In genomic region chr16:10624527-10624926, GRCh38 we compare ENCODE assay signal across 24 cellular contexts. TPM values are rescaled to one million over a fixed set of nuclear protein-coding genes. Genes with fewer than 3 reads are reported as not detected.
A peak's percentile ranks its signal among the peaks of the same experiment; 100 is the strongest.
DNase-seq lines count a peak whose midpoint lies in the region; FAIRE-seq and TF ChIP-seq lines count a peak whose summit lies in the region.
"Had no signal": no experiment of that assay in that cellular context is flagged by ENCODE, and none has a peak within 500 bp of the region (broad histone marks: within the 10 kb centered on the region; RNA-seq: fewer than 3 reads in every experiment).

No MANE protein-coding gene starts in this region.

- no peaks in the 10 kb centered on the region for H3K27me3 ChIP-seq in Caco-2 (replicated peaks; ENCODE audit: control insufficient read depth, insufficient read depth, low read length)
- H3K27me3 ChIP-seq in hepatocyte, result no peaks in the 10 kb centered on the region
- no peaks in the 10 kb centered on the region for H3K27me3 ChIP-seq in trophoblast cell (ENCODE audit: insufficient read depth, low read length)
- H3K27me3 ChIP-seq: BLaER1, Peyer's patch had no signal

- H2AFZ ChIP-seq in hepatocyte (no peak overlapping the region), trophoblast cell (ENCODE audit: insufficient read depth, low read length, poor library complexity) (no peak overlapping the region)

- H3K4ac ChIP-seq in trophoblast cell (ENCODE audit: low read depth, low read length), result no peak overlapping the region

- H3K4me1 Mint-ChIP-seq in Caco-2 (ENCODE audit: low read depth, unreplicated experiment), result peaks cover 26% of the 10 kb centered on the region

- H3K79me2 ChIP-seq in hepatocyte (no peaks in the 10 kb centered on the region), trophoblast cell (ENCODE audit: control insufficient read depth, insufficient read depth, low read length, poor library complexity) (no peaks in the 10 kb centered on the region)

- 75% methylated on average over 6 of the region's 6 CpGs for WGBS in hepatocyte (ENCODE audit: low lambda C conversion rate, missing lambda C conversion rate)
- no CpG with 5 or more reads among the region's 6 CpGs for WGBS in trophoblast cell (ENCODE audit: extremely low coverage, insufficient coverage, insufficient read length)

- H3K14ac ChIP-seq in trophoblast cell (ENCODE audit: low read length), result no peak overlapping the region

- no peak overlapping the region for H3K9ac ChIP-seq in trophoblast cell (ENCODE audit: low read length)
- H3K9ac ChIP-seq: BLaER1 had no signal

- peaks cover 3% of the 10 kb centered on the region for H3K79me1 ChIP-seq in trophoblast cell (ENCODE audit: low read length)

- no peak overlapping the region for H2BK12ac ChIP-seq in trophoblast cell (ENCODE audit: low read length)

- H3K27me3 Mint-ChIP-seq in Caco-2 (ENCODE audit: insufficient read depth, unreplicated experiment), result no peaks in the 10 kb centered on the region

- FAIRE-seq in D721Med (lab: Jason Lieb, UNC), result no peak
- FAIRE-seq: H54 had no signal

- no peak overlapping the region for H2BK120ac ChIP-seq in trophoblast cell (ENCODE audit: insufficient read depth, low read length, poor library complexity)

- H4K91ac ChIP-seq in trophoblast cell (ENCODE audit: low read depth, low read length), result no peak overlapping the region

- no peaks in the 10 kb centered on the region for H4K20me1 ChIP-seq in hepatocyte (ENCODE audit: insufficient read depth, poor library complexity, severe bottlenecking)
- H4K20me1 ChIP-seq: BLaER1 had no signal

- POLR2A ChIA-PET in Caco-2 (lab: Charles Lee), result no interaction called here
- POLR2A ChIA-PET in HEK293 (lab: Yijun Ruan, JAX), result no interaction called here

- H3K27ac Mint-ChIP-seq in Caco-2 (ENCODE audit: unreplicated experiment), result peak overlapping the region; percentile 93
- H3K27ac Mint-ChIP-seq: CD4-positive, alpha-beta T cell; HFFc6 had no signal

- H3K9me3 ChIP-seq in Caco-2, result no peaks in the 10 kb centered on the region
- H3K9me3 ChIP-seq in HEK293 (ENCODE audit: control insufficient read depth, insufficient read depth, low read depth, low read length), result no peaks in the 10 kb centered on the region
- H3K9me3 ChIP-seq in hepatocyte (ENCODE audit: low read depth), result no peaks in the 10 kb centered on the region
- H3K9me3 ChIP-seq in trophoblast cell (ENCODE audit: insufficient read depth, low read depth, low read length), result no peaks in the 10 kb centered on the region
- H3K9me3 ChIP-seq: BLaER1, Peyer's patch had no signal

- DNase-seq in Caco-2 (peak; percentile 74 to 83), hepatocyte (ENCODE audit: low spot score) (peak; percentile 35), trophoblast cell (peak; percentile 55 to 82), epidermal melanocyte (ENCODE audit: insufficient read length, low spot score) (no peak), GOT3 (lab: John Stamatoyannopoulos, UW) (no peak), D721Med (ENCODE audit: insufficient read length, low spot score) (no peak)
- DNase-seq: ACHN; CD4-positive, alpha-beta T cell; DMS53; GF-D8; HFFc6; KG1; NCI-H1105; NCI-H146; NCI-H2029; NCI-H226; NCI-H524 had no signal

- no peak overlapping the region for H3K4me3 ChIP-seq in Caco-2 (ENCODE audit: low read depth, low read length)
- no peak overlapping the region for H3K4me3 ChIP-seq in HEK293 (ENCODE audit: low read depth, low read length)
- H3K4me3 ChIP-seq in hepatocyte, result no peak overlapping the region
- no peak overlapping the region for H3K4me3 ChIP-seq in trophoblast cell (ENCODE audit: low read depth, low read length)
- H3K4me3 ChIP-seq: BLaER1, Peyer's patch had no signal

- H4K8ac ChIP-seq in trophoblast cell (ENCODE audit: low read depth, low read length), result no peak overlapping the region

- BruUV-seq in Caco-2 (replicated peaks; lab: Mats Ljungman, UMichigan), result no TSS peak

- peak overlapping the region; percentile 15 for H3K4me3 Mint-ChIP-seq in Caco-2 (ENCODE audit: unreplicated experiment)
- H3K4me3 Mint-ChIP-seq: CD4-positive, alpha-beta T cell; HFFc6 had no signal

- CTCF ChIA-PET in Caco-2 (lab: Charles Lee), result interaction anchor here (1.1 kb wide), 1 partner anchor 44 kb away, joined by 3 read pairs; the partner anchor contains the start of gene EMP2
- CTCF ChIA-PET in HEK293 (lab: Yijun Ruan, JAX), result interaction anchor here (0.6 kb wide), 1 partner anchor 329 kb away, joined by 3 read pairs; no protein-coding TSS in a partner anchor

- no peaks in the 10 kb centered on the region for H3K36me3 ChIP-seq in Caco-2 (ENCODE audit: control insufficient read depth, insufficient read depth, low read length)
- no peaks in the 10 kb centered on the region for H3K36me3 ChIP-seq in HEK293 (ENCODE audit: control insufficient read depth in 2 of 2, insufficient read depth in 1 of 2, low read length in 2 of 2)
- no peaks in the 10 kb centered on the region for H3K36me3 ChIP-seq in hepatocyte (replicated peaks; ENCODE audit: insufficient read depth, low read depth)
- no peaks in the 10 kb centered on the region for H3K36me3 ChIP-seq in trophoblast cell (ENCODE audit: control insufficient read depth in 1 of 2, insufficient read depth in 2 of 2, low read length in 2 of 2)
- H3K36me3 ChIP-seq: BLaER1, Peyer's patch had no signal

- H3K9me2 ChIP-seq in hepatocyte (replicated peaks; ENCODE audit: insufficient read depth), result no peaks in the 10 kb centered on the region

- H2AK5ac ChIP-seq in trophoblast cell (ENCODE audit: low read length), result no peak overlapping the region

- H2BK5ac ChIP-seq in trophoblast cell (ENCODE audit: low read depth, low read length, poor library complexity), result no peak overlapping the region

- intact Hi-C loops in Caco-2 (cut with micrococcal nuclease; ENCODE audit: unreplicated experiment), result loop anchor here (5.0 kb wide), 1 partner anchor 113 kb away; no protein-coding TSS in a partner anchor

- H3K27ac ChIP-seq in HEK293 (ENCODE audit: extremely low read depth, low read depth, low read length), result no peak overlapping the region
- H3K27ac ChIP-seq in hepatocyte, result no peak overlapping the region
- no peak overlapping the region for H3K27ac ChIP-seq in trophoblast cell (ENCODE audit: low read depth, low read length)
- H3K27ac ChIP-seq: BLaER1, HL-60, Peyer's patch had no signal

- peaks cover 65% of the 10 kb centered on the region for H3K4me1 ChIP-seq in Caco-2
- H3K4me1 ChIP-seq in HEK293 (ENCODE audit: control insufficient read depth, insufficient read depth, low read length), result no peaks in the 10 kb centered on the region
- H3K4me1 ChIP-seq in hepatocyte (ENCODE audit: insufficient read depth), result peaks cover 16% of the 10 kb centered on the region
- peaks cover 7 to 10% of the 10 kb centered on the region in 2 experiments for H3K4me1 ChIP-seq in trophoblast cell (ENCODE audit: control insufficient read depth in 1 of 2, insufficient read depth in 2 of 2, low read length in 2 of 2)

- H3K18ac ChIP-seq in trophoblast cell (ENCODE audit: low read length), result no peak overlapping the region

- peaks cover 11% of the 10 kb centered on the region for H3K36me3 Mint-ChIP-seq in Caco-2 (ENCODE audit: insufficient read depth, unreplicated experiment)

- H3K23ac ChIP-seq in trophoblast cell (ENCODE audit: low read length), result no peak overlapping the region

- H3K4me2 ChIP-seq in hepatocyte (no peak overlapping the region), trophoblast cell (ENCODE audit: low read length) (no peak overlapping the region)
- H3K4me2 ChIP-seq: BLaER1 had no signal

- no peak overlapping the region for H4K12ac ChIP-seq in trophoblast cell (ENCODE audit: low read depth, low read length)

- peaks cover 10% of the 10 kb centered on the region for H3K9me3 Mint-ChIP-seq in Caco-2 (ENCODE audit: unreplicated experiment)
- H3K9me3 Mint-ChIP-seq: CD4-positive, alpha-beta T cell; HFFc6 had no signal

- TF ChIP-seq CTCF in Caco-2 (IDR thresholded peaks at IDR 0.05; ENCODE audit: insufficient read depth in 1 of 2, low read depth in 1 of 2, low read length in 1 of 2, severe bottlenecking in 1 of 2, unreplicated experiment in 1 of 2) (no peak), HEK293 (tag by site-specific recombination; IDR thresholded peaks at IDR 0.05) (no peak), hepatocyte (IDR thresholded peaks at IDR 0.05; ENCODE audit: poor library complexity) (no peak), D721Med (IDR thresholded peaks at IDR 0.05; ENCODE audit: insufficient read depth, missing control alignments) (no peak)

TF ChIP-seq in HEK293, 187 proteins besides CTCF, POLR2A, EP300 and RAD21:
- TF ChIP-seq ZNF596 (tag by site-specific recombination; IDR thresholded peaks at IDR 0.05) (no peak), SCRT2 (tag by site-specific recombination; IDR thresholded peaks at IDR 0.05) (peak; percentile 95), SCRT1 (tag by site-specific recombination; IDR thresholded peaks at IDR 0.05; ENCODE audit: borderline replicate concordance) (peak; percentile 43; the same call in 1 of the 2 replicates)

RNA-seq across cellular contexts. Expression of gene EMP2, which starts 44.1 kb away (rescaled TPM):
- total RNA-seq in Caco-2 (2022), result 187 and 198 TPM in 2 replicates
- 23.4 and 29.1 TPM in 2 replicates for total RNA-seq in hepatocyte
- polyA plus RNA-seq in hepatocyte, result 93.4 and 147 TPM in 2 replicates
- 34.8 and 40.1 TPM in 2 replicates for polyA plus RNA-seq in trophoblast cell (2013)
- total RNA-seq: CD4-positive, alpha-beta T cell; OCI-LY7; T-helper 1 cell treated with Interleukin-12 subunit alpha and Interleukin-12 subunit beta and Interleukin-4 antibody, amounts not matched to agents 30 ng/mL and 1 ng/mL, for 36 hours had no signal

Comparison
In these comparisons a context has a peak if more than half of its experiments do, and no peak if none do; other contexts are left out.
1. DNase-seq: peak in Caco-2 (2 of 2), hepatocyte (single experiment) and trophoblast cell (2 of 2); none in epidermal melanocyte (single experiment), GOT3 (single experiment) and D721Med (single experiment).